10 cellular contexts compared by ENCODE assay signal in the genomic region with DNA sequence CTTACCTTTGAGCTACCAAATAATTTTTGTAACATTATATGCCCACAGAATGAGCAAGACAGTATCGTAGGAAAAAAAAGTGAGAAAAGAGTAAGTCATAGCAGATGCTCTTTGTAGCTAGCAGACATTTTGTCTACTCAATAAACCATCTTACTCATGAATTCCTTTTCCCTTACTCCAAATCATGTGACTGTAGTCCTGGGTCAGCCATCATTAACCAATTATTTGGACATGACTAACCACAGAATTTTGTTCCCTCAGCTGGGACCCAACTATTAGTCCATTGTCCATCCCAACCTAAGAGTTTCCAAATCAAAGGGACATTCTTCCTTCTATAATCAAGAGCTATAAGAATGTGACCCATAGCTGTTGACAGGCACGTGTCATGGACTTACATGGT. TPM values are rescaled to one million over a fixed set of nuclear protein-coding genes. Genes with fewer than 3 reads are reported as not detected.
DNase-seq lines count a peak whose midpoint lies in the region; ATAC-seq, FAIRE-seq and TF ChIP-seq lines count a peak whose summit lies in the region.
"Had no signal": no experiment of that assay in that cellular context is flagged by ENCODE, and none has a peak within 500 bp of the region (broad histone marks: within the 10 kb centered on the region; RNA-seq: fewer than 3 reads in every experiment).

No MANE protein-coding gene starts in this region.

- peaks cover 100% of the 10 kb centered on the region for H3K79me2 ChIP-seq in astrocyte (ENCODE audit: insufficient read depth, low read length)

- peak; percentile 100 for FAIRE-seq in astrocyte (lab: Jason Lieb, UNC)

- no peaks in the 10 kb centered on the region for H3K9me3 ChIP-seq in astrocyte (ENCODE audit: insufficient read depth, low read depth, low read length)
- H3K9me3 ChIP-seq: right lobe of liver had no signal

- no peaks in the 10 kb centered on the region for H3K9me3 Mint-ChIP-seq in astrocyte (ENCODE audit: unreplicated experiment)

- H3K27me3 Mint-ChIP-seq in astrocyte (ENCODE audit: low read depth, unreplicated experiment) = no peaks in the 10 kb centered on the region

- peak overlapping the region; percentile 69 for H3K4me3 Mint-ChIP-seq in astrocyte (ENCODE audit: unreplicated experiment)

- CTCF ChIA-PET in AG04449 (lab: Yijun Ruan, JAX) = interaction anchor here (0.7 to 3.0 kb wide), 4 partner anchors 10 to 216 kb away, joined by 3 to 21 read pairs (median 7); partner anchors contain the start of gene UBE2D3

- no peak for TF ChIP-seq CTCF in AG04449 (IDR thresholded peaks at IDR 0.05; ENCODE audit: insufficient read depth, low read length, missing control alignments)
- TF ChIP-seq CTCF in astrocyte (IDR thresholded peaks at IDR 0.05; ENCODE audit: insufficient read depth, low read depth, low read length) = no peak

- no peak overlapping the region for H3K4me3 ChIP-seq in AG04449 (ENCODE audit: low read depth, low read length)
- H3K4me3 ChIP-seq in astrocyte (ENCODE audit: insufficient read depth, low read depth, low read length) = no peak overlapping the region
- H3K4me3 ChIP-seq: right lobe of liver had no signal

- ATAC-seq in HG03025 (IDR thresholded peaks at IDR 0.05; ENCODE audit: low FRiP score, unreplicated experiment) = no peak

- peak overlapping the region; percentile 52 for H3K9ac ChIP-seq in astrocyte (ENCODE audit: low read length)

- H3K4me1 ChIP-seq in astrocyte (ENCODE audit: insufficient read depth, low read length) = peaks cover 40% of the 10 kb centered on the region

- no peaks in the 10 kb centered on the region for H3K27me3 ChIP-seq in astrocyte (ENCODE audit: insufficient read depth, low read length)
- H3K27me3 ChIP-seq: right lobe of liver had no signal

- H3K27ac Mint-ChIP-seq in astrocyte (ENCODE audit: unreplicated experiment) = peak overlapping the region; percentile 89

- no peak overlapping the region for H2AFZ ChIP-seq in astrocyte (ENCODE audit: low read depth, low read length)

- POLR2A ChIA-PET in AG04449 (lab: Yijun Ruan, JAX) = interaction anchor here (0.6 to 3.5 kb wide), 4 partner anchors 11 to 195 kb away, joined by 4 to 54 read pairs (median 7); partner anchors contain the start of genes MANBA and UBE2D3

- H3K4me2 ChIP-seq in astrocyte (ENCODE audit: low read length) = peak overlapping the region; percentile 71

- peaks cover 9% of the 10 kb centered on the region for H3K36me3 ChIP-seq in astrocyte (ENCODE audit: insufficient read depth, low read length)

- H3K27ac ChIP-seq in astrocyte (ENCODE audit: low read depth, low read length) = peak overlapping the region; percentile 91
- H3K27ac ChIP-seq: right lobe of liver had no signal

- peaks cover 75% of the 10 kb centered on the region for H3K4me1 Mint-ChIP-seq in astrocyte (ENCODE audit: low read depth, unreplicated experiment)

- peaks cover 85% of the 10 kb centered on the region for H4K20me1 ChIP-seq in astrocyte (ENCODE audit: insufficient read depth, low read length)

- DNase-seq in AG04449 (ENCODE audit: low read depth, low spot score) (peak; percentile 53), HCEC 1CT (peak; percentile 92), astrocyte (ENCODE audit: low read depth) (peak; percentile 93), kidney glomerular epithelial cell (lab: John Stamatoyannopoulos, UW) (peak; percentile 86), NCI-H1694 (lab: John Stamatoyannopoulos, UW) (no peak), cerebellar cortex (ENCODE audit: low spot score) (no peak)
- no peak for DNase-seq in stimulated activated CD8-positive, alpha-beta memory T cell treated with anti-CD3 and anti-CD28 coated beads, Interleukin-4, amount 100 ng/mL, for 48 hours
- DNase-seq: hippocampal formation, right lobe of liver had no signal

- H3K36me3 Mint-ChIP-seq in astrocyte (ENCODE audit: low read depth, unreplicated experiment) = peaks cover 1% of the 10 kb centered on the region

RNA-seq across cellular contexts. Expression of gene UBE2D3, which starts 11.4 kb away (rescaled TPM):
- total RNA-seq in astrocyte = 300 and 340 TPM in 2 replicates

RNA-seq across cellular contexts. Expression of gene CISD2, which starts 52.8 kb away (rescaled TPM):
- 29.4 and 31.0 TPM in 2 replicates for total RNA-seq in astrocyte

RNA-seq across cellular contexts. Expression of gene MANBA, which starts 55.2 kb away (rescaled TPM):
- 37.6 and 38.3 TPM in 2 replicates for total RNA-seq in astrocyte

Comparison
In these comparisons a context has a peak if more than half of its experiments do, and no peak if none do; other contexts are left out.
1. DNase-seq: peak in AG04449 (single experiment), HCEC 1CT (single experiment), astrocyte (single experiment) and kidney glomerular epithelial cell (single experiment); none in stimulated activated CD8-positive, alpha-beta memory T cell treated with anti-CD3 and anti-CD28 coated beads, Interleukin-4, amount 100 ng/mL, for 48 hours (single experiment), NCI-H1694 (single experiment) and cerebellar cortex (single experiment).